Comparison of ENCODE assay signal across 2 cellular contexts in the genomic region with DNA sequence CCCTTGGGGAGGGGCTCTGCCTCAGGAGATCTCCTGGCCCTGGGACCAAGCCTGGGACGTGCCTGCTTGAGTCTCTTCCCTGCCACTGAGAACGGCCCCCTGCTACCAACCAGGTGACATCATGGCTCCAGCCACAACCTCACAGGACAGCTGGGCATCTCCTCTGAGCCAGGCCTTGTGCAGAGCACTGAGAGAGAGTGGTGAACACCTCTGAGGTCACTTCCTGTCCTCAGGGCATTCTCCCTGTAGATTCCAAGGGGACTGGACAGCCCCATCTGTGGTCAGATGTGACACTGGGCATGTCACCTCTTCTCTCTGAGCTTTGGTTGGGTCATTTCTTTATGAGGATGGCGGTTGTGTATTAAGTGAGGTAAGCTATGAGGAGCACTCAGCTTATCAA.
TF ChIP-seq lines count a peak whose summit lies in the region.

No MANE protein-coding gene starts in this region.

TF ChIP-seq in SK-N-SH, 30 proteins besides CTCF, POLR2A, EP300 and RAD21 (continued from another document):
- TF ChIP-seq, protein P1, sequence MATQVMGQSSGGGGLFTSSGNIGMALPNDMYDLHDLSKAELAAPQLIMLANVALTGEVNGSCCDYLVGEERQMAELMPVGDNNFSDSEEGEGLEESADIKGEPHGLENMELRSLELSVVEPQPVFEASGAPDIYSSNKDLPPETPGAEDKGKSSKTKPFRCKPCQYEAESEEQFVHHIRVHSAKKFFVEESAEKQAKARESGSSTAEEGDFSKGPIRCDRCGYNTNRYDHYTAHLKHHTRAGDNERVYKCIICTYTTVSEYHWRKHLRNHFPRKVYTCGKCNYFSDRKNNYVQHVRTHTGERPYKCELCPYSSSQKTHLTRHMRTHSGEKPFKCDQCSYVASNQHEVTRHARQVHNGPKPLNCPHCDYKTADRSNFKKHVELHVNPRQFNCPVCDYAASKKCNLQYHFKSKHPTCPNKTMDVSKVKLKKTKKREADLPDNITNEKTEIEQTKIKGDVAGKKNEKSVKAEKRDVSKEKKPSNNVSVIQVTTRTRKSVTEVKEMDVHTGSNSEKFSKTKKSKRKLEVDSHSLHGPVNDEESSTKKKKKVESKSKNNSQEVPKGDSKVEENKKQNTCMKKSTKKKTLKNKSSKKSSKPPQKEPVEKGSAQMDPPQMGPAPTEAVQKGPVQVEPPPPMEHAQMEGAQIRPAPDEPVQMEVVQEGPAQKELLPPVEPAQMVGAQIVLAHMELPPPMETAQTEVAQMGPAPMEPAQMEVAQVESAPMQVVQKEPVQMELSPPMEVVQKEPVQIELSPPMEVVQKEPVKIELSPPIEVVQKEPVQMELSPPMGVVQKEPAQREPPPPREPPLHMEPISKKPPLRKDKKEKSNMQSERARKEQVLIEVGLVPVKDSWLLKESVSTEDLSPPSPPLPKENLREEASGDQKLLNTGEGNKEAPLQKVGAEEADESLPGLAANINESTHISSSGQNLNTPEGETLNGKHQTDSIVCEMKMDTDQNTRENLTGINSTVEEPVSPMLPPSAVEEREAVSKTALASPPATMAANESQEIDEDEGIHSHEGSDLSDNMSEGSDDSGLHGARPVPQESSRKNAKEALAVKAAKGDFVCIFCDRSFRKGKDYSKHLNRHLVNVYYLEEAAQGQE (IDR thresholded peaks at IDR 0.05; ENCODE audit: low read depth, low read length) = no peak
- no peak for TF ChIP-seq FOXM1 (IDR thresholded peaks at IDR 0.05; ENCODE audit: low read depth)
- TF ChIP-seq CHD2 (IDR thresholded peaks at IDR 0.05; ENCODE audit: low read length, partially characterized antibody) = no peak
- TF ChIP-seq FOSL2 (IDR thresholded peaks at IDR 0.05; ENCODE audit: borderline replicate concordance, low read depth) = no peak
TF ChIP-seq in SK-N-SH: peak in this region for 0.

TF ChIP-seq in SK-N-SH treated with all-trans-retinoic acid at 6 μM for 48 hours, 23 proteins besides CTCF, POLR2A, EP300 and RAD21 (continued from another document):
- no peak for TF ChIP-seq ZFP3 (CRISPR knock-in tag; IDR thresholded peaks at IDR 0.05)
- TF ChIP-seq, protein P2, sequence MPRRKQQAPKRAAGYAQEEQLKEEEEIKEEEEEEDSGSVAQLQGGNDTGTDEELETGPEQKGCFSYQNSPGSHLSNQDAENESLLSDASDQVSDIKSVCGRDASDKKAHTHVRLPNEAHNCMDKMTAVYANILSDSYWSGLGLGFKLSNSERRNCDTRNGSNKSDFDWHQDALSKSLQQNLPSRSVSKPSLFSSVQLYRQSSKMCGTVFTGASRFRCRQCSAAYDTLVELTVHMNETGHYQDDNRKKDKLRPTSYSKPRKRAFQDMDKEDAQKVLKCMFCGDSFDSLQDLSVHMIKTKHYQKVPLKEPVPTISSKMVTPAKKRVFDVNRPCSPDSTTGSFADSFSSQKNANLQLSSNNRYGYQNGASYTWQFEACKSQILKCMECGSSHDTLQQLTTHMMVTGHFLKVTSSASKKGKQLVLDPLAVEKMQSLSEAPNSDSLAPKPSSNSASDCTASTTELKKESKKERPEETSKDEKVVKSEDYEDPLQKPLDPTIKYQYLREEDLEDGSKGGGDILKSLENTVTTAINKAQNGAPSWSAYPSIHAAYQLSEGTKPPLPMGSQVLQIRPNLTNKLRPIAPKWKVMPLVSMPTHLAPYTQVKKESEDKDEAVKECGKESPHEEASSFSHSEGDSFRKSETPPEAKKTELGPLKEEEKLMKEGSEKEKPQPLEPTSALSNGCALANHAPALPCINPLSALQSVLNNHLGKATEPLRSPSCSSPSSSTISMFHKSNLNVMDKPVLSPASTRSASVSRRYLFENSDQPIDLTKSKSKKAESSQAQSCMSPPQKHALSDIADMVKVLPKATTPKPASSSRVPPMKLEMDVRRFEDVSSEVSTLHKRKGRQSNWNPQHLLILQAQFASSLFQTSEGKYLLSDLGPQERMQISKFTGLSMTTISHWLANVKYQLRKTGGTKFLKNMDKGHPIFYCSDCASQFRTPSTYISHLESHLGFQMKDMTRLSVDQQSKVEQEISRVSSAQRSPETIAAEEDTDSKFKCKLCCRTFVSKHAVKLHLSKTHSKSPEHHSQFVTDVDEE (CRISPR knock-in tag; IDR thresholded peaks at IDR 0.05) = no peak
- no peak for TF ChIP-seq OSR1 (CRISPR knock-in tag; IDR thresholded peaks at IDR 0.05)
- TF ChIP-seq ZC3H10 (CRISPR knock-in tag; IDR thresholded peaks at IDR 0.05) = no peak
